1 cellular context compared by ENCODE assay signal in the genomic region with DNA sequence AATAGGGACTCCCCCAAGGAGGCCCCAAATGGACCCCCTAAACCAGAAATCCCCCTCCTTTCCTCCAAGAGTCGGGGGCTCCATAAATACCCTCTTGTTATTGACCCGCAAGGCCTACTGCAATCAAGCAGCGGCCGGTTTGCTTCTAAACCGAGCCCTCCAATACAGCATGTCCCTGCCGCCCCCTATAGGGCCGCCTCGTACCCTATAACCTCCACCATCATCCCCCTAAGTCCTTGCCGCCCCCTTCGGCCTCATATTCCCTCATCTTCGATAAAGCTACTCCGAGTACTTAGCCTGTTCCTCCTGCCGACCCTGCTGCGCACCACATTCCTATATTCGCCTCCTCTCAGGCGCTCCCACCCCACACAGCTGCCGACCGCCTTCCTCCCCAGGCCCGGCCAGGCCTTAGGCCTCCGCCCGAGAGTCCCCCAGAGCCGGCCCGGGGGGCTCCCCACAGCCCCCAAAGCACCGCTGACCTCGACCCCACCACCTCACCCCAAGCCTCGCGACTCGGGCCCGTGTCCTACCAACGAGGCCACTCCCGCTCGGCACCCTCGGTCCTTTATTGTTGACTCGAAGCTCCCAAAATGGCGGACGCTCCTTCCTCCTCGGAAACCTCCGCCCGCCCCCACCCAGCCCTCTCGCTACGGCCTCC.
TF ChIP-seq lines count a peak whose summit lies in the region.

No MANE protein-coding gene starts in this region.

TF ChIP-seq in HepG2, 621 proteins besides CTCF, POLR2A, EP300 and RAD21 (continued from another document and continues in another):
- peak; percentile 20; the same call in 1 of the 2 replicates for TF ChIP-seq ZBTB37 (CRISPR knock-in tag; IDR thresholded peaks at IDR 0.05)
- peak; percentile 27 for TF ChIP-seq SALL1 (CRISPR knock-in tag; IDR thresholded peaks at IDR 0.05)
- TF ChIP-seq IKZF1 (IDR thresholded peaks at IDR 0.05): no peak
- TF ChIP-seq NAIF1 (CRISPR knock-in tag; IDR thresholded peaks at IDR 0.05; ENCODE audit: borderline replicate concordance): no peak
- 0 out of 2 replicates have a peak, but pooled peaks have one; percentile 60 for TF ChIP-seq ZNF547 (CRISPR knock-in tag; IDR thresholded peaks at IDR 0.05)
- TF ChIP-seq ZNF34 (CRISPR knock-in tag; IDR thresholded peaks at IDR 0.05; ENCODE audit: borderline replicate concordance): no peak
- peak; percentile 23; the same call in 1 of the 2 replicates for TF ChIP-seq AHR (CRISPR knock-in tag; IDR thresholded peaks at IDR 0.05)
- no peak for TF ChIP-seq PLSCR1 (CRISPR knock-in tag; IDR thresholded peaks at IDR 0.05; ENCODE audit: borderline replicate concordance)
- no peak for TF ChIP-seq ZFP90 (CRISPR knock-in tag; IDR thresholded peaks at IDR 0.05; ENCODE audit: borderline replicate concordance)
- no peak for TF ChIP-seq ZNF253 (CRISPR knock-in tag; IDR thresholded peaks at IDR 0.05; ENCODE audit: borderline replicate concordance)
- no peak for TF ChIP-seq CENPX (CRISPR knock-in tag; IDR thresholded peaks at IDR 0.05)
- TF ChIP-seq, protein P1, sequence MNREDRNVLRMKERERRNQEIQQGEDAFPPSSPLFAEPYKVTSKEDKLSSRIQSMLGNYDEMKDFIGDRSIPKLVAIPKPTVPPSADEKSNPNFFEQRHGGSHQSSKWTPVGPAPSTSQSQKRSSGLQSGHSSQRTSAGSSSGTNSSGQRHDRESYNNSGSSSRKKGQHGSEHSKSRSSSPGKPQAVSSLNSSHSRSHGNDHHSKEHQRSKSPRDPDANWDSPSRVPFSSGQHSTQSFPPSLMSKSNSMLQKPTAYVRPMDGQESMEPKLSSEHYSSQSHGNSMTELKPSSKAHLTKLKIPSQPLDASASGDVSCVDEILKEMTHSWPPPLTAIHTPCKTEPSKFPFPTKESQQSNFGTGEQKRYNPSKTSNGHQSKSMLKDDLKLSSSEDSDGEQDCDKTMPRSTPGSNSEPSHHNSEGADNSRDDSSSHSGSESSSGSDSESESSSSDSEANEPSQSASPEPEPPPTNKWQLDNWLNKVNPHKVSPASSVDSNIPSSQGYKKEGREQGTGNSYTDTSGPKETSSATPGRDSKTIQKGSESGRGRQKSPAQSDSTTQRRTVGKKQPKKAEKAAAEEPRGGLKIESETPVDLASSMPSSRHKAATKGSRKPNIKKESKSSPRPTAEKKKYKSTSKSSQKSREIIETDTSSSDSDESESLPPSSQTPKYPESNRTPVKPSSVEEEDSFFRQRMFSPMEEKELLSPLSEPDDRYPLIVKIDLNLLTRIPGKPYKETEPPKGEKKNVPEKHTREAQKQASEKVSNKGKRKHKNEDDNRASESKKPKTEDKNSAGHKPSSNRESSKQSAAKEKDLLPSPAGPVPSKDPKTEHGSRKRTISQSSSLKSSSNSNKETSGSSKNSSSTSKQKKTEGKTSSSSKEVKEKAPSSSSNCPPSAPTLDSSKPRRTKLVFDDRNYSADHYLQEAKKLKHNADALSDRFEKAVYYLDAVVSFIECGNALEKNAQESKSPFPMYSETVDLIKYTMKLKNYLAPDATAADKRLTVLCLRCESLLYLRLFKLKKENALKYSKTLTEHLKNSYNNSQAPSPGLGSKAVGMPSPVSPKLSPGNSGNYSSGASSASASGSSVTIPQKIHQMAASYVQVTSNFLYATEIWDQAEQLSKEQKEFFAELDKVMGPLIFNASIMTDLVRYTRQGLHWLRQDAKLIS (CRISPR knock-in tag; IDR thresholded peaks at IDR 0.05): no peak
- no peak for TF ChIP-seq MEIS2 (CRISPR knock-in tag; IDR thresholded peaks at IDR 0.05)
- TF ChIP-seq TEAD2 (CRISPR knock-in tag; IDR thresholded peaks at IDR 0.05): no peak
- TF ChIP-seq ZNF772 (CRISPR knock-in tag; IDR thresholded peaks at IDR 0.05): peak; percentile 9; the same call in 1 of the 2 replicates
- TF ChIP-seq FOXC1 (CRISPR knock-in tag; IDR thresholded peaks at IDR 0.05; ENCODE audit: borderline replicate concordance): no peak
- TF ChIP-seq HMG20B (CRISPR knock-in tag; conservative IDR thresholded peaks at IDR 0.05): no peak
- TF ChIP-seq, protein P2, sequence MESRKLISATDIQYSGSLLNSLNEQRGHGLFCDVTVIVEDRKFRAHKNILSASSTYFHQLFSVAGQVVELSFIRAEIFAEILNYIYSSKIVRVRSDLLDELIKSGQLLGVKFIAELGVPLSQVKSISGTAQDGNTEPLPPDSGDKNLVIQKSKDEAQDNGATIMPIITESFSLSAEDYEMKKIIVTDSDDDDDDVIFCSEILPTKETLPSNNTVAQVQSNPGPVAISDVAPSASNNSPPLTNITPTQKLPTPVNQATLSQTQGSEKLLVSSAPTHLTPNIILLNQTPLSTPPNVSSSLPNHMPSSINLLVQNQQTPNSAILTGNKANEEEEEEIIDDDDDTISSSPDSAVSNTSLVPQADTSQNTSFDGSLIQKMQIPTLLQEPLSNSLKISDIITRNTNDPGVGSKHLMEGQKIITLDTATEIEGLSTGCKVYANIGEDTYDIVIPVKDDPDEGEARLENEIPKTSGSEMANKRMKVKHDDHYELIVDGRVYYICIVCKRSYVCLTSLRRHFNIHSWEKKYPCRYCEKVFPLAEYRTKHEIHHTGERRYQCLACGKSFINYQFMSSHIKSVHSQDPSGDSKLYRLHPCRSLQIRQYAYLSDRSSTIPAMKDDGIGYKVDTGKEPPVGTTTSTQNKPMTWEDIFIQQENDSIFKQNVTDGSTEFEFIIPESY (CRISPR knock-in tag; IDR thresholded peaks at IDR 0.05): no peak
- TF ChIP-seq CAMTA2 (CRISPR knock-in tag; IDR thresholded peaks at IDR 0.05; ENCODE audit: borderline replicate concordance): no peak
- TF ChIP-seq HIC2 (CRISPR knock-in tag; IDR thresholded peaks at IDR 0.05; ENCODE audit: low read depth): no peak
- TF ChIP-seq ZBTB8A (CRISPR knock-in tag; IDR thresholded peaks at IDR 0.05; ENCODE audit: borderline replicate concordance, low read depth): no peak
- no peak for TF ChIP-seq NFAT5 (CRISPR knock-in tag; IDR thresholded peaks at IDR 0.05)
- TF ChIP-seq PHF8 (CRISPR knock-in tag; IDR thresholded peaks at IDR 0.05): peak; percentile 72
- no peak for TF ChIP-seq HMGA1 (CRISPR knock-in tag; conservative IDR thresholded peaks at IDR 0.05)
- no peak for TF ChIP-seq TRIM24 (CRISPR knock-in tag; IDR thresholded peaks at IDR 0.05)
- no peak for TF ChIP-seq SMARCC2 (IDR thresholded peaks at IDR 0.05)
- TF ChIP-seq ZNF205 (CRISPR knock-in tag; IDR thresholded peaks at IDR 0.05): no peak
- TF ChIP-seq HNF1B (CRISPR knock-in tag; IDR thresholded peaks at IDR 0.05): no peak
- no peak for TF ChIP-seq ZNF777 (CRISPR knock-in tag; IDR thresholded peaks at IDR 0.05)
- TF ChIP-seq KLF9 (CRISPR knock-in tag; IDR thresholded peaks at IDR 0.05; ENCODE audit: low read depth): no peak
- TF ChIP-seq ZMYM4 (CRISPR knock-in tag; IDR thresholded peaks at IDR 0.05): no peak
- TF ChIP-seq ZNF430 (CRISPR knock-in tag; IDR thresholded peaks at IDR 0.05): no peak; the same call in 1 of the 2 replicates
- TF ChIP-seq POLR2G (IDR thresholded peaks at IDR 0.05; ENCODE audit: low read depth, low read length): no peak
- TF ChIP-seq, protein P3, sequence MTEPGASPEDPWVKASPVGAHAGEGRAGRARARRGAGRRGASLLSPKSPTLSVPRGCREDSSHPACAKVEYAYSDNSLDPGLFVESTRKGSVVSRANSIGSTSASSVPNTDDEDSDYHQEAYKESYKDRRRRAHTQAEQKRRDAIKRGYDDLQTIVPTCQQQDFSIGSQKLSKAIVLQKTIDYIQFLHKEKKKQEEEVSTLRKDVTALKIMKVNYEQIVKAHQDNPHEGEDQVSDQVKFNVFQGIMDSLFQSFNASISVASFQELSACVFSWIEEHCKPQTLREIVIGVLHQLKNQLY (CRISPR knock-in tag; IDR thresholded peaks at IDR 0.05): no peak
- 0 out of 2 replicates have a peak, but pooled peaks have one; percentile 45 for TF ChIP-seq ZNF441 (CRISPR knock-in tag; IDR thresholded peaks at IDR 0.05; ENCODE audit: borderline replicate concordance)
- TF ChIP-seq ZNF274 (CRISPR knock-in tag; IDR thresholded peaks at IDR 0.05): no peak
- TF ChIP-seq ZKSCAN8 (CRISPR knock-in tag; IDR thresholded peaks at IDR 0.05; ENCODE audit: borderline replicate concordance): no peak
- TF ChIP-seq REPIN1 (CRISPR knock-in tag; IDR thresholded peaks at IDR 0.05; ENCODE audit: borderline replicate concordance, low read depth): no peak; the same call in 1 of the 2 replicates
- no peak for TF ChIP-seq THAP7 (CRISPR knock-in tag; IDR thresholded peaks at IDR 0.05)
